In genomic region chr20:21397341-21398108, GRCh38 we compare ENCODE assay signal across 10 cellular contexts. TPM values are rescaled to one million over a fixed set of nuclear protein-coding genes. Genes with fewer than 3 reads are reported as not detected.
A peak's percentile ranks its signal among the peaks of the same experiment; 100 is the strongest.
DNase-seq lines count a peak whose midpoint lies in the region; ATAC-seq and TF ChIP-seq lines count a peak whose summit lies in the region.
"Had no signal": no experiment of that assay in that cellular context is flagged by ENCODE, and none has a peak within 500 bp of the region (broad histone marks: within the 10 kb centered on the region; RNA-seq: fewer than 3 reads in every experiment).

NKX2-4 (minus strand) TSS chr20:21397526; CDS start chr20:21397399, 127 bp downstream.

- H3K27ac Mint-ChIP-seq in progenitor cell of endocrine pancreas = peak within 1 kb of the TSS; percentile 33
- no peak within 1 kb of the TSS for H3K27ac Mint-ChIP-seq in chondrocyte (ENCODE audit: unreplicated experiment)

- no peaks in the 10 kb centered on the region for H3K4me1 Mint-ChIP-seq in progenitor cell of endocrine pancreas (ENCODE audit: low read depth)
- peaks cover 5% of the 10 kb centered on the region for H3K4me1 Mint-ChIP-seq in chondrocyte (ENCODE audit: low read depth)

- ATAC-seq in SK-N-SH treated with all-trans-retinoic acid at 6 μM for 48 hours = no peak

- H3K4me3 Mint-ChIP-seq in progenitor cell of endocrine pancreas (ENCODE audit: low read depth) (peak within 1 kb of the TSS; percentile 35), chondrocyte (ENCODE audit: unreplicated experiment) (no peak within 1 kb of the TSS)

- DNase-seq in ELF-1 (ENCODE audit: low read depth, low spot score) (peak; percentile 18), NCI-H1105 (lab: John Stamatoyannopoulos, UW) (peak; percentile 66), ecto neural progenitor cell (ENCODE audit: low spot score) (peak; percentile 54), progenitor cell of endocrine pancreas (ENCODE audit: low spot score, unreplicated experiment) (no peak), NCI-H226 (no peak), AG08396 (ENCODE audit: low spot score) (no peak), chondrocyte (ENCODE audit: low spot score) (no peak)

- no peaks in the 10 kb centered on the region for H3K36me3 Mint-ChIP-seq in progenitor cell of endocrine pancreas (ENCODE audit: insufficient read depth)
- H3K36me3 Mint-ChIP-seq in chondrocyte (ENCODE audit: low read depth) = peaks cover 2% of the 10 kb centered on the region

- H3K9me3 Mint-ChIP-seq in progenitor cell of endocrine pancreas (ENCODE audit: low read depth) (no peaks in the 10 kb centered on the region), chondrocyte (ENCODE audit: low read depth) (no peaks in the 10 kb centered on the region)

- peaks cover 77% of the 10 kb centered on the region for H3K27me3 Mint-ChIP-seq in progenitor cell of endocrine pancreas
- H3K27me3 Mint-ChIP-seq in chondrocyte (ENCODE audit: low read depth) = peaks cover 73% of the 10 kb centered on the region

- TF ChIP-seq CTCF in progenitor cell of endocrine pancreas (IDR thresholded peaks at IDR 0.05; ENCODE audit: unreplicated experiment) (no peak), chondrocyte (IDR thresholded peaks at IDR 0.05) (no peak)

TF ChIP-seq in SK-N-SH treated with all-trans-retinoic acid at 6 μM for 48 hours, 23 proteins besides CTCF, POLR2A, EP300 and RAD21:
- TF ChIP-seq TCF4 (CRISPR knock-in tag; IDR thresholded peaks at IDR 0.05; ENCODE audit: borderline replicate concordance) (no peak), POU6F1 (CRISPR knock-in tag; IDR thresholded peaks at IDR 0.05; ENCODE audit: borderline replicate concordance, low read depth) (no peak), ZC3H10 (CRISPR knock-in tag; IDR thresholded peaks at IDR 0.05) (no peak), CSRNP3 (CRISPR knock-in tag; IDR thresholded peaks at IDR 0.05) (no peak), ZNF565 (CRISPR knock-in tag; conservative IDR thresholded peaks at IDR 0.05; ENCODE audit: low read depth) (no peak), ZNF70 (CRISPR knock-in tag; IDR thresholded peaks at IDR 0.05) (no peak), ARNTL (CRISPR knock-in tag; IDR thresholded peaks at IDR 0.05; ENCODE audit: borderline replicate concordance, low read depth) (no peak), ZFP30 (CRISPR knock-in tag; IDR thresholded peaks at IDR 0.05) (no peak), OSR1 (CRISPR knock-in tag; IDR thresholded peaks at IDR 0.05) (no peak), RARB (CRISPR knock-in tag; IDR thresholded peaks at IDR 0.05) (no peak), PATZ1 (CRISPR knock-in tag; IDR thresholded peaks at IDR 0.05; ENCODE audit: borderline replicate concordance) (no peak), PPARA (CRISPR knock-in tag; IDR thresholded peaks at IDR 0.05; ENCODE audit: borderline replicate concordance) (no peak), ZFP3 (CRISPR knock-in tag; IDR thresholded peaks at IDR 0.05) (no peak), SNAI2 (CRISPR knock-in tag; IDR thresholded peaks at IDR 0.05) (no peak), CSDC2 (CRISPR knock-in tag; IDR thresholded peaks at IDR 0.05) (no peak), BACH2 (CRISPR knock-in tag; IDR thresholded peaks at IDR 0.05; ENCODE audit: borderline replicate concordance) (no peak), ZNF8 (CRISPR knock-in tag; IDR thresholded peaks at IDR 0.05) (no peak), GLIS3 (CRISPR knock-in tag; IDR thresholded peaks at IDR 0.05) (no peak)
- TF ChIP-seq, protein P1, sequence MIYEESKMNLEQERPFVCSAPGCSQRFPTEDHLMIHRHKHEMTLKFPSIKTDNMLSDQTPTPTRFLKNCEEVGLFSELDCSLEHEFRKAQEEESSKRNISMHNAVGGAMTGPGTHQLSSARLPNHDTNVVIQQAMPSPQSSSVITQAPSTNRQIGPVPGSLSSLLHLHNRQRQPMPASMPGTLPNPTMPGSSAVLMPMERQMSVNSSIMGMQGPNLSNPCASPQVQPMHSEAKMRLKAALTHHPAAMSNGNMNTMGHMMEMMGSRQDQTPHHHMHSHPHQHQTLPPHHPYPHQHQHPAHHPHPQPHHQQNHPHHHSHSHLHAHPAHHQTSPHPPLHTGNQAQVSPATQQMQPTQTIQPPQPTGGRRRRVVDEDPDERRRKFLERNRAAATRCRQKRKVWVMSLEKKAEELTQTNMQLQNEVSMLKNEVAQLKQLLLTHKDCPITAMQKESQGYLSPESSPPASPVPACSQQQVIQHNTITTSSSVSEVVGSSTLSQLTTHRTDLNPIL (CRISPR knock-in tag; IDR thresholded peaks at IDR 0.05; ENCODE audit: low read depth) = no peak

RNA-seq across cellular contexts. Expression of gene NKX2-4, which starts in this region (rescaled TPM):
- total RNA-seq in progenitor cell of endocrine pancreas (not detected in 2 replicates), chondrocyte (not detected in 3 replicates)
- total RNA-seq: glomerular endothelial cell, right lobe of liver had no signal

Comparison
In these comparisons a context has a peak if more than half of its experiments do, and no peak if none do; other contexts are left out.
1. DNase-seq: peak in ELF-1 (single experiment), NCI-H1105 (single experiment) and ecto neural progenitor cell (single experiment); none in progenitor cell of endocrine pancreas (single experiment), NCI-H226 (single experiment), AG08396 (single experiment) and chondrocyte (single experiment).